7 cellular contexts compared by ENCODE assay signal in genomic region chr6:3171313-3172175, GRCh38. TPM values are rescaled to one million over a fixed set of nuclear protein-coding genes. Genes with fewer than 3 reads are reported as not detected.
A peak's percentile ranks its signal among the peaks of the same experiment; 100 is the strongest.
DNase-seq lines count a peak whose midpoint lies in the region; TF ChIP-seq lines count a peak whose summit lies in the region.
"Not testable (repeated sequence)": the region's sequence is repeated elsewhere in the genome, so short reads cannot be mapped to it uniquely, and the experiment has no call there.

No MANE protein-coding gene starts in this region.

- not testable (repeated sequence) for H2AFZ ChIP-seq in neural progenitor cell (replicated peaks); smooth muscle cell (ENCODE audit: low read depth)

- not testable (repeated sequence) for H3K27me3 Mint-ChIP-seq in endodermal cell (ENCODE audit: insufficient read depth); neural progenitor cell (ENCODE audit: insufficient read depth, low read depth)

- H4K20me1 ChIP-seq in neural progenitor cell (ENCODE audit: low read depth); smooth muscle cell (ENCODE audit: low read depth): not testable (repeated sequence)

- not testable (repeated sequence) for TF ChIP-seq CTCF in HEK293 (tag by site-specific recombination; IDR thresholded peaks at IDR 0.05); endodermal cell (conservative IDR thresholded peaks at IDR 0.05); neural progenitor cell (IDR thresholded peaks at IDR 0.05); smooth muscle cell (IDR thresholded peaks at IDR 0.05; ENCODE audit: borderline replicate concordance, insufficient read depth, poor library complexity, severe bottlenecking)

- not testable (repeated sequence) for H3K4me1 ChIP-seq in HEK293 (ENCODE audit: control insufficient read depth, insufficient read depth, low read length); endodermal cell (ENCODE audit: control insufficient read depth, insufficient read depth, low read length)
- H3K4me1 ChIP-seq in neural progenitor cell (peaks cover 19% of the 10 kb centered on the region), smooth muscle cell (ENCODE audit: low read depth) (peaks cover 22% of the 10 kb centered on the region)

- peaks cover 15% of the 10 kb centered on the region for H3F3A ChIP-seq in neural progenitor cell (ENCODE audit: low read depth)
- H3F3A ChIP-seq in smooth muscle cell (ENCODE audit: low read depth), result not testable (repeated sequence)

- not testable (repeated sequence) for H3K36me3 ChIP-seq in HEK293 (ENCODE audit: control insufficient read depth in 2 of 2, insufficient read depth in 1 of 2, low read length in 2 of 2); endodermal cell (ENCODE audit: control insufficient read depth, insufficient read depth, low read length); neural progenitor cell; smooth muscle cell (ENCODE audit: low read depth)

- H3K4me1 Mint-ChIP-seq in endodermal cell (peaks cover 42% of the 10 kb centered on the region), neural progenitor cell (peaks cover 22% of the 10 kb centered on the region)

- peaks cover 21% of the 10 kb centered on the region for H3K9me3 Mint-ChIP-seq in endodermal cell
- H3K9me3 Mint-ChIP-seq in neural progenitor cell, result peaks cover 15% of the 10 kb centered on the region

- not testable (repeated sequence) for H3K27ac ChIP-seq in HEK293 (ENCODE audit: extremely low read depth, low read depth, low read length); neural progenitor cell
- H3K27ac ChIP-seq in endodermal cell (ENCODE audit: low read depth, low read length) (peak overlapping the region; percentile 89), smooth muscle cell (ENCODE audit: low read depth) (peak overlapping the region; percentile 92)

- DNase-seq in astrocyte of the hippocampus (ENCODE audit: low read depth, low spot score), result peak; percentile 80
- DNase-seq in endodermal cell; neural progenitor cell (ENCODE audit: low spot score); smooth muscle cell (lab: John Stamatoyannopoulos, UW; ENCODE audit: unreplicated experiment): not testable (repeated sequence)
- DNase-seq in kidney glomerular epithelial cell (lab: John Stamatoyannopoulos, UW), result peak; percentile 81

- CTCF ChIA-PET in HEK293 (lab: Yijun Ruan, JAX), result interaction anchor here (0.7 to 1.5 kb wide), 3 partner anchors 8 to 151 kb away, joined by 3 to 5 read pairs (median 5); no protein-coding TSS in a partner anchor

- POLR2A ChIA-PET in HEK293 (lab: Yijun Ruan, JAX), result interaction anchor here (1.0 to 2.3 kb wide), 3 partner anchors 9 to 55 kb away, joined by 3 to 15 read pairs (median 3); partner anchors contain the start of gene TUBB2A

- H3K4me2 ChIP-seq in neural progenitor cell, result not testable (repeated sequence)
- H3K4me2 ChIP-seq in smooth muscle cell, result peak overlapping the region; percentile 18

- not testable (repeated sequence) for H3K4me3 Mint-ChIP-seq in endodermal cell
- H3K4me3 Mint-ChIP-seq in neural progenitor cell, result peak overlapping the region; percentile 17

- not testable (repeated sequence) for H3K9ac ChIP-seq in endodermal cell (ENCODE audit: extremely low read depth, low read length, poor library complexity, severe bottlenecking); neural progenitor cell
- peak overlapping the region; percentile 85 for H3K9ac ChIP-seq in smooth muscle cell (ENCODE audit: low read depth)

- H3K27ac Mint-ChIP-seq in endodermal cell, neural progenitor cell: not testable (repeated sequence)

- H3K79me2 ChIP-seq in neural progenitor cell (ENCODE audit: low read depth); smooth muscle cell (ENCODE audit: low read depth): not testable (repeated sequence)

- not testable (repeated sequence) for H3K9me3 ChIP-seq in HEK293 (ENCODE audit: control insufficient read depth, insufficient read depth, low read depth, low read length); neural progenitor cell (ENCODE audit: low read depth); smooth muscle cell (replicated peaks; ENCODE audit: low read depth)
- H3K9me3 ChIP-seq in endodermal cell (ENCODE audit: control insufficient read depth, low read length), result peaks cover 19% of the 10 kb centered on the region

- not testable (repeated sequence) for H3K36me3 Mint-ChIP-seq in endodermal cell (ENCODE audit: low read depth); neural progenitor cell

- not testable (repeated sequence) for H3K4me3 ChIP-seq in HEK293 (ENCODE audit: low read depth, low read length); neural progenitor cell; smooth muscle cell
- peak overlapping the region; percentile 43 for H3K4me3 ChIP-seq in endodermal cell (ENCODE audit: low read length)

- not testable (repeated sequence) for H3K27me3 ChIP-seq in endodermal cell (ENCODE audit: control insufficient read depth, insufficient read depth, low read length, poor library complexity, severe bottlenecking); neural progenitor cell; smooth muscle cell (ENCODE audit: low read depth)

- WGBS in endodermal cell (ENCODE audit: insufficient coverage in 1 of 2, insufficient read length in 1 of 2), 2 experiments, result 89 to 92% methylated on average over 15 to 17 of the region's 17 CpGs
- WGBS in smooth muscle cell (ENCODE audit: low lambda C conversion rate), result 60% methylated on average over 17 of the region's 17 CpGs

TF ChIP-seq in HEK293, 187 proteins besides CTCF, POLR2A, EP300 and RAD21 (continues in another document):
- peak; percentile 96 for TF ChIP-seq ZFHX2 (tag by site-specific recombination; conservative IDR thresholded peaks at IDR 0.05)
- TF ChIP-seq EGR2 (tag by site-specific recombination; IDR thresholded peaks at IDR 0.05; ENCODE audit: low read depth), result peak; percentile 97
- 0 out of 2 replicates have a peak, but pooled peaks have one; percentile 12 for TF ChIP-seq WT1 (tag by site-specific recombination; IDR thresholded peaks at IDR 0.05)
- peak; percentile 58 for TF ChIP-seq ZNF600 (tag by site-specific recombination; IDR thresholded peaks at IDR 0.05)

TF ChIP-seq in PFSK-1, 5 proteins besides CTCF, POLR2A, EP300 and RAD21:
- peak; percentile 35; the same call in 1 of the 2 replicates for TF ChIP-seq SIN3A (IDR thresholded peaks at IDR 0.05; ENCODE audit: borderline replicate concordance, insufficient read depth, low read length)
TF ChIP-seq in PFSK-1: peak in this region for 1; not testable (repeated sequence) for 4.

RNA-seq across cellular contexts. Expression of gene TUBB2A, which starts 14.2 kb away (rescaled TPM):
- polyA plus RNA-seq in PFSK-1 (2012; ENCODE audit: insufficient read length, low read depth), result 404 TPM
- 100 to 1,000 TPM; 262 to 297 TPM for total RNA-seq in endodermal cell
- 327 TPM for polyA plus RNA-seq in endodermal cell (2013, experiment 1 of 2)
- 301 TPM for polyA plus RNA-seq in endodermal cell (2013, experiment 2 of 2)
- total RNA-seq in neural progenitor cell (ENCODE audit: low replicate concordance), result 57.9 and 117 TPM in 2 replicates
- 201 and 236 TPM in 2 replicates for total RNA-seq in smooth muscle cell
- 272 and 448 TPM in 2 replicates for polyA plus RNA-seq in smooth muscle cell

RNA-seq across cellular contexts. Expression of gene BPHL, which starts 53.0 kb away (rescaled TPM):
- 30.6 TPM for polyA plus RNA-seq in PFSK-1 (2012; ENCODE audit: insufficient read length, low read depth)
- total RNA-seq in endodermal cell (10 to 100 TPM; 42.8 to 42.9 TPM), neural progenitor cell (ENCODE audit: low replicate concordance) (44.5 TPM in 2 replicates), smooth muscle cell (21.3 and 33.3 TPM in 2 replicates)
- polyA plus RNA-seq in endodermal cell (2013, experiment 1 of 2), result 33.5 TPM
- polyA plus RNA-seq in endodermal cell (2013, experiment 2 of 2), result 32.0 TPM
- polyA plus RNA-seq in smooth muscle cell, result 43.6 and 57.8 TPM in 2 replicates

RNA-seq across cellular contexts. Expression of gene TUBB2B, which starts 55.9 kb away (rescaled TPM):
- 125 TPM for polyA plus RNA-seq in PFSK-1 (2012; ENCODE audit: insufficient read length, low read depth)
- total RNA-seq in endodermal cell, result 100 to 1,000 TPM; 253 to 304 TPM
- polyA plus RNA-seq in endodermal cell (2013, experiment 1 of 2), result 836 TPM
- polyA plus RNA-seq in endodermal cell (2013, experiment 2 of 2), result 726 TPM
- 362 and 762 TPM in 2 replicates for total RNA-seq in neural progenitor cell (ENCODE audit: low replicate concordance)
- total RNA-seq in smooth muscle cell, result 55.7 and 62.1 TPM in 2 replicates
- polyA plus RNA-seq in smooth muscle cell, result 22.7 and 52.2 TPM in 2 replicates
